Comparison of ENCODE assay signal across 8 cellular contexts in the genomic region with DNA sequence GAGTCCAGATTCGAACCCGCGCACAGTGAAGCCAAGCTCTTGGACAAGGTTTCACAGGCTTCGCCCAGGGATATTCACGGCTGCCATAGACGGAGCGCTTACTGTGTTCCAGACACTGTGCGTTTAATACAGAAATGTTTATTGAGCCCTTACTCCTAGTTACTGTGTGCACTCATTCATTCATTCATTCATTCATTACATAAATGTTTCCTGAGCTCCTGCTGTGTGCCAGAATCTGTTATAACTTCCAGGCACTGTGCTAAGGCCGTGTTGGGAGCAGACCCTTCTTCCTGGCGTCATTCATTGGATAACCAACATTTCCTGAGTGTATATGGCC. TPM values are rescaled to one million over a fixed set of nuclear protein-coding genes. Genes with fewer than 3 reads are reported as not detected.
DNase-seq lines count a peak whose midpoint lies in the region; ATAC-seq and TF ChIP-seq lines count a peak whose summit lies in the region.

No MANE protein-coding gene starts in this region.

- H3K9me3 Mint-ChIP-seq in activated naive CD4-positive, alpha-beta T cell treated with anti-CD3 and anti-CD28 coated beads, Interleukin-2, amount 10 ng/mL, durations not matched to agents 7 days and 5 days: no peaks in the 10 kb centered on the region
- H3K9me3 Mint-ChIP-seq in type B pancreatic cell: no peaks in the 10 kb centered on the region

- H3K27me3 Mint-ChIP-seq in activated naive CD4-positive, alpha-beta T cell treated with anti-CD3 and anti-CD28 coated beads, Interleukin-2, amount 10 ng/mL, durations not matched to agents 7 days and 5 days: peaks cover 21% of the 10 kb centered on the region
- H3K27me3 Mint-ChIP-seq in type B pancreatic cell: peaks cover 7% of the 10 kb centered on the region

- no peaks in the 10 kb centered on the region for H3K36me3 ChIP-seq in lower lobe of right lung

- H3K27ac Mint-ChIP-seq in activated naive CD4-positive, alpha-beta T cell treated with anti-CD3 and anti-CD28 coated beads, Interleukin-2, amount 10 ng/mL, durations not matched to agents 7 days and 5 days: peak overlapping the region; percentile 88
- peak overlapping the region; percentile 86 for H3K27ac Mint-ChIP-seq in type B pancreatic cell

- H3K27ac ChIP-seq in lower lobe of right lung: peak overlapping the region; percentile 93

- intact Hi-C loops in lower lobe of right lung (cut with DNase I): no loop called here

- TF ChIP-seq CTCF in astrocyte of the cerebellum (IDR thresholded peaks at IDR 0.05; ENCODE audit: low read depth, low read length, missing control alignments) (no peak), lower lobe of right lung (IDR thresholded peaks at IDR 0.05) (no peak), type B pancreatic cell (conservative IDR thresholded peaks at IDR 0.05) (no peak)

- DNase-seq in activated naive CD4-positive, alpha-beta T cell treated with anti-CD3 and anti-CD28 coated beads, Interleukin-2, amount 10 ng/mL, durations not matched to agents 7 days and 5 days: no peak
- no peak for DNase-seq in activated naive CD4-positive, alpha-beta T cell treated with Interleukin-2 at 50 U/mL for 16 hours
- no peak for DNase-seq in astrocyte of the cerebellum (ENCODE audit: low read depth)
- DNase-seq in lower lobe of right lung: no peak
- DNase-seq in type B pancreatic cell (ENCODE audit: extremely low spot score, unreplicated experiment): no peak
- DNase-seq in effector CD4-positive, alpha-beta T cell: no peak
- DNase-seq in NCI-H1417 treated with DMSO at 0.1 percent for 48 hours (lab: John Stamatoyannopoulos, UW): no peak

- CTCF ChIA-PET in activated naive CD4-positive, alpha-beta T cell treated with anti-CD3 and anti-CD28 coated beads, Interleukin-2, amount 10 ng/mL, durations not matched to agents 7 days and 5 days (lab: Charles Lee): interaction anchor here (0.7 to 1.9 kb wide), 4 partner anchors 42 to 324 kb away, joined by 3 to 6 read pairs (median 3); partner anchors contain the start of gene MAP1LC3B2

- peaks cover 47% of the 10 kb centered on the region for H3K4me1 Mint-ChIP-seq in activated naive CD4-positive, alpha-beta T cell treated with anti-CD3 and anti-CD28 coated beads, Interleukin-2, amount 10 ng/mL, durations not matched to agents 7 days and 5 days
- peaks cover 41% of the 10 kb centered on the region for H3K4me1 Mint-ChIP-seq in type B pancreatic cell (ENCODE audit: unreplicated experiment)

- no peaks in the 10 kb centered on the region for H3K27me3 ChIP-seq in lower lobe of right lung (ENCODE audit: low read depth)

- H3K4me3 ChIP-seq in astrocyte of the cerebellum (ENCODE audit: low read depth, low read length) (peak overlapping the region; percentile 36), lower lobe of right lung (peak overlapping the region; percentile 79)

- no peak for ATAC-seq in lower lobe of right lung
- ATAC-seq in HG02588 (IDR thresholded peaks at IDR 0.05; ENCODE audit: unreplicated experiment): no peak

- in situ Hi-C loops in astrocyte of the cerebellum (cut with HindIII; ENCODE audit: low sequenced_read_pairs): no loop called here

- H3K4me3 Mint-ChIP-seq in activated naive CD4-positive, alpha-beta T cell treated with anti-CD3 and anti-CD28 coated beads, Interleukin-2, amount 10 ng/mL, durations not matched to agents 7 days and 5 days: peak overlapping the region; percentile 79
- H3K4me3 Mint-ChIP-seq in type B pancreatic cell: peak overlapping the region; percentile 90

- peaks cover 6% of the 10 kb centered on the region for H3K36me3 Mint-ChIP-seq in activated naive CD4-positive, alpha-beta T cell treated with anti-CD3 and anti-CD28 coated beads, Interleukin-2, amount 10 ng/mL, durations not matched to agents 7 days and 5 days
- H3K36me3 Mint-ChIP-seq in type B pancreatic cell: no peaks in the 10 kb centered on the region

- H3K9me3 ChIP-seq in lower lobe of right lung: no peaks in the 10 kb centered on the region

- H3K4me1 ChIP-seq in lower lobe of right lung: peaks cover 46% of the 10 kb centered on the region

RNA-seq across cellular contexts. Expression of gene MED13L, which starts 0.7 kb away (rescaled TPM):
- 148 TPM for total RNA-seq in lower lobe of right lung
- total RNA-seq in type B pancreatic cell (ENCODE audit: low replicate concordance): 87.8 and 97.7 TPM in 2 replicates
